ENCODE assay signal across 14 cellular contexts in genomic region chr1:168079761-168080160, GRCh38. TPM values are rescaled to one million over a fixed set of nuclear protein-coding genes. Genes with fewer than 3 reads are reported as not detected.
DNase-seq lines count a peak whose midpoint lies in the region; ATAC-seq and TF ChIP-seq lines count a peak whose summit lies in the region.
"Had no signal": no experiment of that assay in that cellular context is flagged by ENCODE, and none has a peak within 500 bp of the region (broad histone marks: within the 10 kb centered on the region; RNA-seq: fewer than 3 reads in every experiment).

No MANE protein-coding gene starts in this region.

- peaks cover 0 to 57% (median 18%) of the 10 kb centered on the region in 9 donors for H3K36me3 ChIP-seq in heart right ventricle
- peaks cover 34% of the 10 kb centered on the region for H3K36me3 ChIP-seq in adipocyte (ENCODE audit: control insufficient read depth, insufficient read depth, low read length, severe bottlenecking)
- H3K36me3 ChIP-seq in gastroesophageal sphincter, result peaks cover 0 to 43% of the 10 kb centered on the region in 2 donors
- no peaks in the 10 kb centered on the region for H3K36me3 ChIP-seq in uterus
- peaks cover 0 to 42% of the 10 kb centered on the region in 2 donors for H3K36me3 ChIP-seq in psoas muscle (ENCODE audit: insufficient read depth in 1 of 2, low read depth in 1 of 2)
- no peaks in the 10 kb centered on the region for H3K36me3 ChIP-seq in mucosa of descending colon (ENCODE audit: low read depth)

- no peak for DNase-seq in heart right ventricle
- DNase-seq in right cardiac atrium, result no peak
- DNase-seq in adipocyte (ENCODE audit: low read depth), result peak; percentile 42
- DNase-seq in uterus, result no peak
- DNase-seq in psoas muscle, result no peak
- no peak for DNase-seq in mucosa of descending colon
- DNase-seq: anterior cingulate cortex, NCI-H1105 treated with DMSO at 0.1 percent for 48 hours, NCI-H524, nucleus accumbens, Peyer's patch had no signal

- intact Hi-C loops in heart right ventricle (cut with DNase I) (loop anchor here in 7 of 10 donors (5.0 to 10.0 kb wide), 11 partner anchors 63 to 365 kb away; partner anchors contain the start of genes DCAF6 (in 5 of the 7), MPC2 (in 5 of the 7) and MPZL1 (in 3 of the 7)), right cardiac atrium (cut with DNase I) (no loop called here), uterus (cut with DNase I; ENCODE audit: low total_unique reads) (loop anchor here (10.0 kb wide), 1 partner anchor 55 kb away; the partner anchor contains the start of gene GPR161), psoas muscle (cut with DNase I) (loop anchor here in 1 of 2 donors (5.0 kb wide), 1 partner anchor 357 kb away; the partner anchor contains the start of gene MPZL1), mucosa of descending colon (cut with DNase I, micrococcal nuclease) (no loop called here)

- H3K4me3 ChIP-seq in heart right ventricle, result no peak overlapping the region
- no peak overlapping the region for H3K4me3 ChIP-seq in right cardiac atrium (ENCODE audit: low read length)
- H3K4me3 ChIP-seq in adipocyte (ENCODE audit: low read length), result no peak overlapping the region
- H3K4me3 ChIP-seq in gastroesophageal sphincter, result no peak overlapping the region
- no peak overlapping the region for H3K4me3 ChIP-seq in uterus
- no peak overlapping the region for H3K4me3 ChIP-seq in psoas muscle
- H3K4me3 ChIP-seq in mucosa of descending colon, result no peak overlapping the region
- H3K4me3 ChIP-seq: Peyer's patch had no signal

- H3K9ac ChIP-seq in adipocyte (ENCODE audit: low read length), result peak overlapping the region; percentile 13

- ATAC-seq in heart right ventricle, result no peak
- ATAC-seq in right cardiac atrium, result no peak
- no peak for ATAC-seq in gastroesophageal sphincter
- ATAC-seq in psoas muscle, result no peak
- no peak for ATAC-seq in HG03432 (IDR thresholded peaks at IDR 0.05; ENCODE audit: unreplicated experiment)
- no peak for ATAC-seq in mucosa of descending colon
- ATAC-seq: HepG2 had no signal

- TF ChIP-seq POLR2A in gastroesophageal sphincter (IDR thresholded peaks at IDR 0.05) (no peak), uterus (IDR thresholded peaks at IDR 0.05) (no peak)

- H3K27ac ChIP-seq in heart right ventricle (peak overlapping the region in 8 of 10 donors; percentile 7 to 73 (median 56)), right cardiac atrium (ENCODE audit: low read length) (no peak overlapping the region), gastroesophageal sphincter (peak overlapping the region in 3 of 4 donors; percentile 50 to 81 (median 72)), uterus (peak overlapping the region; percentile 38 to 46), psoas muscle (no peak overlapping the region)
- H3K27ac ChIP-seq: Peyer's patch had no signal

- TF ChIP-seq EP300 in gastroesophageal sphincter (IDR thresholded peaks at IDR 0.05), result no peak

- H3K27me3 ChIP-seq in heart right ventricle (no peaks in the 10 kb centered on the region), right cardiac atrium (ENCODE audit: control insufficient read depth, insufficient read depth) (no peaks in the 10 kb centered on the region), adipocyte (replicated peaks; ENCODE audit: control insufficient read depth, insufficient read depth, low read length) (no peaks in the 10 kb centered on the region), gastroesophageal sphincter (no peaks in the 10 kb centered on the region), uterus (no peaks in the 10 kb centered on the region), psoas muscle (ENCODE audit: insufficient read depth in 3 of 3, low read length in 2 of 3) (no peaks in the 10 kb centered on the region)
- H3K27me3 ChIP-seq: Peyer's patch had no signal

- no peaks in the 10 kb centered on the region for H3K9me3 ChIP-seq in heart right ventricle
- H3K9me3 ChIP-seq in right cardiac atrium (ENCODE audit: control insufficient read depth, low read length), result no peaks in the 10 kb centered on the region
- no peaks in the 10 kb centered on the region for H3K9me3 ChIP-seq in adipocyte (ENCODE audit: control insufficient read depth, low read length)
- no peaks in the 10 kb centered on the region for H3K9me3 ChIP-seq in gastroesophageal sphincter
- no peaks in the 10 kb centered on the region for H3K9me3 ChIP-seq in uterus
- no peaks in the 10 kb centered on the region for H3K9me3 ChIP-seq in psoas muscle
- no peaks in the 10 kb centered on the region for H3K9me3 ChIP-seq in mucosa of descending colon
- H3K9me3 ChIP-seq: Peyer's patch had no signal

- no peak for TF ChIP-seq CTCF in heart right ventricle (IDR thresholded peaks at IDR 0.05)
- no peak for TF ChIP-seq CTCF in gastroesophageal sphincter (IDR thresholded peaks at IDR 0.05)
- TF ChIP-seq CTCF in uterus (IDR thresholded peaks at IDR 0.05), result no peak
- no peak for TF ChIP-seq CTCF in psoas muscle (IDR thresholded peaks at IDR 0.05)
- TF ChIP-seq CTCF in mucosa of descending colon (IDR thresholded peaks at IDR 0.05), result no peak

- H3K4me1 ChIP-seq in heart right ventricle, result peaks cover 0 to 47% (median 19%) of the 10 kb centered on the region in 9 donors
- peaks cover 4% of the 10 kb centered on the region for H3K4me1 ChIP-seq in right cardiac atrium (ENCODE audit: control insufficient read depth, insufficient read depth, low read length)
- H3K4me1 ChIP-seq in adipocyte (ENCODE audit: control insufficient read depth, insufficient read depth, low read length), result peaks cover 40% of the 10 kb centered on the region
- peaks cover 0 to 48% (median 6%) of the 10 kb centered on the region in 3 donors for H3K4me1 ChIP-seq in gastroesophageal sphincter
- no peaks in the 10 kb centered on the region for H3K4me1 ChIP-seq in uterus
- H3K4me1 ChIP-seq in psoas muscle, result peaks cover 6% of the 10 kb centered on the region
- H3K4me1 ChIP-seq in mucosa of descending colon (ENCODE audit: low read depth), result no peaks in the 10 kb centered on the region
- H3K4me1 ChIP-seq: Peyer's patch had no signal

RNA-seq across cellular contexts. Expression of gene GPR161, which starts 57.0 kb away (rescaled TPM):
- total RNA-seq in heart right ventricle (1 to 10 TPM in 9 of 10 donors, under 1 TPM in 1; 0.93 to 3.3 (median 2.3) TPM), right cardiac atrium (1 to 10 TPM; 3.8 to 5.9 (median 4.9) TPM), gastroesophageal sphincter (10 to 100 TPM; 17.4 to 36.9 (median 20.1) TPM), uterus (10 to 100 TPM in 3 of 4 donors, 1 to 10 TPM in 1; 9.7 to 45.5 (median 37.6) TPM), psoas muscle (1 to 10 TPM in 3 of 4 donors, under 1 TPM in 1; 0.67 to 2.6 (median 1.4) TPM), mucosa of descending colon (10 to 100 TPM in 1 of 3 donors, 1 to 10 TPM in 2; 2.2 to 13.1 (median 4.2) TPM)
- polyA plus RNA-seq in heart right ventricle (1 to 10 TPM; 1.1 to 2.3 TPM), right cardiac atrium (2.3 TPM), psoas muscle (under 1 TPM; 0.38 to 0.67 (median 0.46) TPM)

Comparison
In these comparisons a context has a peak if more than half of its experiments do, and no peak if none do; other contexts are left out.
1. H3K27ac ChIP-seq: peak in heart right ventricle (8 of 10), gastroesophageal sphincter (3 of 4) and uterus (2 of 2); none in right cardiac atrium (single experiment) and psoas muscle (single experiment).
2. intact Hi-C loops: an anchor here in heart right ventricle (5.0 to 10.0 kb wide) and uterus (10.0 kb wide); none called in right cardiac atrium and mucosa of descending colon.